11 cellular contexts compared by ENCODE assay signal in genomic region chr20:50344232-50345071, GRCh38.
DNase-seq lines count a peak whose midpoint lies in the region; ATAC-seq and TF ChIP-seq lines count a peak whose summit lies in the region.
"Had no signal": no experiment of that assay in that cellular context is flagged by ENCODE, and none has a peak within 500 bp of the region (broad histone marks: within the 10 kb centered on the region; RNA-seq: fewer than 3 reads in every experiment).

No MANE protein-coding gene starts in this region.

- TF ChIP-seq CTCF in AG04450 (IDR thresholded peaks at IDR 0.05; ENCODE audit: low read depth, low read length) = peak; percentile 29; the same call in 1 of the 2 replicates
- peak; percentile 46 for TF ChIP-seq CTCF in GM12875 (IDR thresholded peaks at IDR 0.05; ENCODE audit: borderline replicate concordance, insufficient read depth, low read depth, low read length)
- TF ChIP-seq CTCF in fibroblast of the aortic adventitia (IDR thresholded peaks at IDR 0.05; ENCODE audit: insufficient read depth, low read length) = peak; percentile 19

- H3K27me3 ChIP-seq in AG04450 (ENCODE audit: control insufficient read depth, insufficient read depth, low read length) = no peaks in the 10 kb centered on the region
- H3K27me3 ChIP-seq: tibial artery had no signal

- no peak overlapping the region for H3K4me3 ChIP-seq in AG04450 (ENCODE audit: low read depth, low read length)
- H3K4me3 ChIP-seq in GM12875 (ENCODE audit: low read depth, low read length) = no peak overlapping the region
- no peak overlapping the region for H3K4me3 ChIP-seq in fibroblast of the aortic adventitia (ENCODE audit: low read depth, low read length)
- H3K4me3 ChIP-seq: tibial artery had no signal

- ATAC-seq in GM19463 (IDR thresholded peaks at IDR 0.05; ENCODE audit: unreplicated experiment) = no peak
- ATAC-seq in stimulated activated naive CD8-positive, alpha-beta T cell treated with anti-CD3 and anti-CD28 coated beads, Interleukin-15, Interleukin-2, amounts not matched to agents 100 U/mL and 50 U/mL, for 24 hours = no peak

- no peak overlapping the region for H3K27ac ChIP-seq in AG04450 (ENCODE audit: low read depth, low read length)

- in situ Hi-C loops in SK-MEL-5 (cut with HindIII; ENCODE audit: low pct_unique_long_range_greater_than_20kb, low sequenced_read_pairs) = no loop called here

- DNase-seq in AG04450 (ENCODE audit: low read depth, low spot score) (no peak), SK-MEL-5 (ENCODE audit: low read depth, low spot score) (peak; percentile 39), fibroblast of the aortic adventitia (ENCODE audit: low read depth) (no peak), NCI-H2196 (lab: John Stamatoyannopoulos, UW; ENCODE audit: unreplicated experiment) (no peak), GM03348 (ENCODE audit: low spot score) (no peak)
- DNase-seq in stimulated activated naive CD8-positive, alpha-beta T cell treated with anti-CD3 and anti-CD28 coated beads, Interleukin-15, Interleukin-2, amounts not matched to agents 100 U/mL and 50 U/mL, for 24 hours = no peak
- DNase-seq: kidney glomerular epithelial cell, occipital lobe, tibial artery had no signal

- CTCF ChIA-PET in AG04450 (lab: Charles Lee) = no interaction called here

- no peaks in the 10 kb centered on the region; the same call in 1 of the 2 replicates for H3K9me3 ChIP-seq in AG04450 (ENCODE audit: control insufficient read depth, insufficient read depth, low read length)
- H3K9me3 ChIP-seq: tibial artery had no signal

- POLR2A ChIA-PET in AG04450 (lab: Yijun Ruan, JAX) = no interaction called here
